Comparison of ENCODE assay signal across 16 cellular contexts in genomic region chr6:154962751-154963150, GRCh38. TPM values are rescaled to one million over a fixed set of nuclear protein-coding genes. Genes with fewer than 3 reads are reported as not detected.
DNase-seq lines count a peak whose midpoint lies in the region; ATAC-seq and TF ChIP-seq lines count a peak whose summit lies in the region.
"Had no signal": no experiment of that assay in that cellular context is flagged by ENCODE, and none has a peak within 500 bp of the region (broad histone marks: within the 10 kb centered on the region; RNA-seq: fewer than 3 reads in every experiment).

No MANE protein-coding gene starts in this region.

- peaks cover 6 to 21% of the 10 kb centered on the region in 2 donors for H3K4me1 Mint-ChIP-seq in immature natural killer cell
- no peaks in the 10 kb centered on the region for H3K4me1 Mint-ChIP-seq in stimulated activated memory B cell treated with anti-CD40 and anti-IgM and Interleukin-4, amounts not matched to agents 10 μg/mL and 1 μg/mL and 100 μg/mL, for 72 hours
- H3K4me1 Mint-ChIP-seq: activated CD8-positive, alpha-beta memory T cell treated with anti-CD3 and anti-CD28 coated beads, Interleukin-2, amount 10 ng/mL, durations not matched to agents 7 days and 5 days; T-helper 17 cell had no signal

- CTCF ChIA-PET in RWPE1 (lab: Yijun Ruan, JAX), result no interaction called here

- POLR2A ChIA-PET in RWPE1 (lab: Yijun Ruan, JAX; ENCODE audit: low non-redundant PET), result no interaction called here

- DNase-seq in EH (ENCODE audit: low read depth), result peak; percentile 78
- DNase-seq in RWPE1 (ENCODE audit: low spot score), result peak; percentile 17
- DNase-seq in fibroblast of gingiva (ENCODE audit: low read depth), result peak; percentile 92
- DNase-seq in sciatic nerve (ENCODE audit: low spot score), result no peak
- no peak for DNase-seq in DMS 273 treated with DMSO at 0.1 percent for 48 hours (lab: John Stamatoyannopoulos, UW)
- no peak for DNase-seq in immature natural killer cell
- DNase-seq in NCI-H146 treated with DMSO at 0.1 percent for 48 hours (lab: John Stamatoyannopoulos, UW; ENCODE audit: unreplicated experiment), result no peak
- DNase-seq: activated CD8-positive, alpha-beta memory T cell treated with anti-CD3 and anti-CD28 coated beads, Interleukin-2, amount 10 ng/mL, durations not matched to agents 7 days and 5 days; DMS79; mesendoderm; NCI-H1092 treated with DMSO at 0.1 percent for 48 hours; NCI-H82; right cardiac atrium; T-helper 17 cell had no signal

- no peak overlapping the region for H3K4me3 Mint-ChIP-seq in immature natural killer cell
- H3K4me3 Mint-ChIP-seq in stimulated activated memory B cell treated with anti-CD40 and anti-IgM and Interleukin-4, amounts not matched to agents 10 μg/mL and 1 μg/mL and 100 μg/mL, for 72 hours, result no peak overlapping the region
- H3K4me3 Mint-ChIP-seq: activated CD8-positive, alpha-beta memory T cell treated with anti-CD3 and anti-CD28 coated beads, Interleukin-2, amount 10 ng/mL, durations not matched to agents 7 days and 5 days; brain; T-helper 17 cell had no signal

- H3K27me3 Mint-ChIP-seq in immature natural killer cell (ENCODE audit: low read depth in 3 of 3), result peaks cover 0 to 5% (median 2%) of the 10 kb centered on the region in 3 donors
- H3K27me3 Mint-ChIP-seq in stimulated activated memory B cell treated with anti-CD40 and anti-IgM and Interleukin-4, amounts not matched to agents 10 μg/mL and 1 μg/mL and 100 μg/mL, for 72 hours, result no peaks in the 10 kb centered on the region
- H3K27me3 Mint-ChIP-seq: activated CD8-positive, alpha-beta memory T cell treated with anti-CD3 and anti-CD28 coated beads, Interleukin-2, amount 10 ng/mL, durations not matched to agents 7 days and 5 days; brain; T-helper 17 cell had no signal

- no peak overlapping the region for H3K27ac ChIP-seq in RWPE1

- intact Hi-C loops in sciatic nerve (cut with DNase I), result no loop called here

- peak; percentile 49 for ATAC-seq in sciatic nerve
- ATAC-seq in stimulated activated memory B cell treated with anti-CD40 and anti-IgM and Interleukin-4, amounts not matched to agents 10 μg/mL and 1 μg/mL and 100 μg/mL, for 72 hours, result no peak
- ATAC-seq: activated CD8-positive, alpha-beta memory T cell treated with anti-CD3 and anti-CD28 coated beads, Interleukin-2, amount 10 ng/mL, durations not matched to agents 7 days and 5 days; right cardiac atrium; T-helper 17 cell had no signal

- H3K9me3 Mint-ChIP-seq in immature natural killer cell, result no peaks in the 10 kb centered on the region
- H3K9me3 Mint-ChIP-seq in stimulated activated memory B cell treated with anti-CD40 and anti-IgM and Interleukin-4, amounts not matched to agents 10 μg/mL and 1 μg/mL and 100 μg/mL, for 72 hours, result no peaks in the 10 kb centered on the region

- H3K27ac Mint-ChIP-seq in immature natural killer cell, result no peak overlapping the region
- H3K27ac Mint-ChIP-seq in stimulated activated memory B cell treated with anti-CD40 and anti-IgM and Interleukin-4, amounts not matched to agents 10 μg/mL and 1 μg/mL and 100 μg/mL, for 72 hours, result no peak overlapping the region
- H3K27ac Mint-ChIP-seq: activated CD8-positive, alpha-beta memory T cell treated with anti-CD3 and anti-CD28 coated beads, Interleukin-2, amount 10 ng/mL, durations not matched to agents 7 days and 5 days; T-helper 17 cell had no signal

- TF ChIP-seq CTCF in RWPE1 (conservative IDR thresholded peaks at IDR 0.05; ENCODE audit: low read depth), result no peak

- H3K36me3 Mint-ChIP-seq in immature natural killer cell, result peaks cover 12 to 19% (median 14%) of the 10 kb centered on the region in 3 donors
- peaks cover 38% of the 10 kb centered on the region for H3K36me3 Mint-ChIP-seq in stimulated activated memory B cell treated with anti-CD40 and anti-IgM and Interleukin-4, amounts not matched to agents 10 μg/mL and 1 μg/mL and 100 μg/mL, for 72 hours
- H3K36me3 Mint-ChIP-seq: activated CD8-positive, alpha-beta memory T cell treated with anti-CD3 and anti-CD28 coated beads, Interleukin-2, amount 10 ng/mL, durations not matched to agents 7 days and 5 days had no signal

RNA-seq across cellular contexts. Expression of gene TIAM2, which starts 32.4 kb away (rescaled TPM):
- total RNA-seq in sciatic nerve, result 14.6 TPM
- 1 to 10 TPM in 1 of 3 donors, under 1 TPM in 1, not detected in 1; 0.28 to 2.3 TPM for polyA plus RNA-seq in immature natural killer cell

Comparison
In these comparisons a context has a peak if more than half of its experiments do, and no peak if none do; other contexts are left out.
1. DNase-seq: peak in EH (single experiment), RWPE1 (single experiment) and fibroblast of gingiva (single experiment); none in sciatic nerve (single experiment), DMS 273 treated with DMSO at 0.1 percent for 48 hours (single experiment), immature natural killer cell (0 of 3) and NCI-H146 treated with DMSO at 0.1 percent for 48 hours (single experiment).